Comparison of ENCODE assay signal across 10 cellular contexts in the genomic region with DNA sequence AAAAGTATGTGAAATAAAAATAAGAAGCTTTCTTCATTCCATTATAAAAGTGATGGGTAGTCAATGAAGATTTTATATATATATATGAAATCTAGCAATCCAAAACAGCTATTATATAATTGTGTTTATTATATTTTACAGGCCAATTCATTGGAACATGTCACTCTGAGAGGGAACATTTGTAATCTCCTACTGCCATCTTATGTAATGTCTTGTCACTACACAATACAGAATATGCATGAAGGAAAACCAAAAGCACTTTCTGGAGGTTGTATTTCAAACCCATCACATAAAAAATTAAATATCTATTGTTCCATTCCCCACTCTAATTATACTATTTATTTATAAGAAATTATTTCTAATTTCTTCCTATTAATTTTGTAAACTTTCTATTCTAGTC. TPM values are rescaled to one million over a fixed set of nuclear protein-coding genes. Genes with fewer than 3 reads are reported as not detected.
A peak's percentile ranks its signal among the peaks of the same experiment; 100 is the strongest.
DNase-seq lines count a peak whose midpoint lies in the region; ATAC-seq and TF ChIP-seq lines count a peak whose summit lies in the region.
"Had no signal": no experiment of that assay in that cellular context is flagged by ENCODE, and none has a peak within 500 bp of the region (broad histone marks: within the 10 kb centered on the region; RNA-seq: fewer than 3 reads in every experiment).

No MANE protein-coding gene starts in this region.

- H3K9me3 ChIP-seq in mucosa of descending colon, result no peaks in the 10 kb centered on the region
- H3K9me3 ChIP-seq: ovary had no signal

- H3K4me1 ChIP-seq in mucosa of descending colon (ENCODE audit: low read depth), result peaks cover 10% of the 10 kb centered on the region

- no peaks in the 10 kb centered on the region for H3K36me3 ChIP-seq in mucosa of descending colon (ENCODE audit: low read depth)
- H3K36me3 ChIP-seq: ovary had no signal

- H3K4me1 Mint-ChIP-seq in activated naive CD4-positive, alpha-beta T cell treated with anti-CD3 and anti-CD28 coated beads, Interleukin-2, amount 10 ng/mL, durations not matched to agents 7 days and 5 days, result no peaks in the 10 kb centered on the region

- H3K27me3 Mint-ChIP-seq in activated naive CD4-positive, alpha-beta T cell treated with anti-CD3 and anti-CD28 coated beads, Interleukin-2, amount 10 ng/mL, durations not matched to agents 7 days and 5 days, result no peaks in the 10 kb centered on the region

- DNase-seq in DMS153 treated with DMSO at 0.1 percent for 48 hours (lab: John Stamatoyannopoulos, UW; ENCODE audit: unreplicated experiment) (peak; percentile 27), amniotic epithelial cell (ENCODE audit: low read depth) (peak; percentile 8), mucosa of descending colon (no peak), SIG-M5 (lab: John Stamatoyannopoulos, UW) (no peak), retina (no peak)
- no peak for DNase-seq in activated naive CD4-positive, alpha-beta T cell treated with anti-CD3 and anti-CD28 coated beads, Interleukin-2, amount 10 ng/mL, durations not matched to agents 7 days and 5 days
- DNase-seq: activated CD4-positive, CD25-positive, alpha-beta regulatory T cell treated with anti-CD3 and anti-CD28 coated beads, Interleukin-2, amount 50 U/mL, for 72 hours; ovary had no signal

- ATAC-seq in mucosa of descending colon (peak; percentile 47), HG03175 (IDR thresholded peaks at IDR 0.05; ENCODE audit: unreplicated experiment) (no peak)

- H3K4me3 Mint-ChIP-seq in activated naive CD4-positive, alpha-beta T cell treated with anti-CD3 and anti-CD28 coated beads, Interleukin-2, amount 10 ng/mL, durations not matched to agents 7 days and 5 days, result no peak overlapping the region

- H3K36me3 Mint-ChIP-seq in activated naive CD4-positive, alpha-beta T cell treated with anti-CD3 and anti-CD28 coated beads, Interleukin-2, amount 10 ng/mL, durations not matched to agents 7 days and 5 days, result no peaks in the 10 kb centered on the region

- no peak overlapping the region for H3K27ac Mint-ChIP-seq in activated naive CD4-positive, alpha-beta T cell treated with anti-CD3 and anti-CD28 coated beads, Interleukin-2, amount 10 ng/mL, durations not matched to agents 7 days and 5 days

- intact Hi-C loops in mucosa of descending colon (cut with DNase I, micrococcal nuclease), result no loop called here

- H3K4me3 ChIP-seq in mucosa of descending colon, result no peak overlapping the region
- H3K4me3 ChIP-seq: ovary had no signal

- peak; percentile 43; the same call in 1 of the 2 replicates for TF ChIP-seq CTCF in LNCAP (IDR thresholded peaks at IDR 0.05)
- no peak for TF ChIP-seq CTCF in mucosa of descending colon (IDR thresholded peaks at IDR 0.05)

- no peaks in the 10 kb centered on the region for H3K9me3 Mint-ChIP-seq in activated naive CD4-positive, alpha-beta T cell treated with anti-CD3 and anti-CD28 coated beads, Interleukin-2, amount 10 ng/mL, durations not matched to agents 7 days and 5 days

- CTCF ChIA-PET in activated naive CD4-positive, alpha-beta T cell treated with anti-CD3 and anti-CD28 coated beads, Interleukin-2, amount 10 ng/mL, durations not matched to agents 7 days and 5 days (lab: Charles Lee), result no interaction called here

RNA-seq across cellular contexts. Expression of a gene that starts 31.5 kb away (rescaled TPM):
- 1 to 10 TPM; 2.9 to 4.6 (median 3.4) TPM for total RNA-seq in mucosa of descending colon

Comparison
In these comparisons a context has a peak if more than half of its experiments do, and no peak if none do; other contexts are left out.
1. DNase-seq: peak in DMS153 treated with DMSO at 0.1 percent for 48 hours (single experiment) and amniotic epithelial cell (single experiment); none in mucosa of descending colon (0 of 3), activated naive CD4-positive, alpha-beta T cell treated with anti-CD3 and anti-CD28 coated beads, Interleukin-2, amount 10 ng/mL, durations not matched to agents 7 days and 5 days (single experiment), SIG-M5 (single experiment) and retina (single experiment).